Comparison of ENCODE assay signal across 8 cellular contexts in genomic region chr4:9765091-9765490, GRCh38. TPM values are rescaled to one million over a fixed set of nuclear protein-coding genes. Genes with fewer than 3 reads are reported as not detected.
A peak's percentile ranks its signal among the peaks of the same experiment; 100 is the strongest.
DNase-seq lines count a peak whose midpoint lies in the region; ATAC-seq and TF ChIP-seq lines count a peak whose summit lies in the region.

No MANE protein-coding gene starts in this region.

- peaks cover 8% of the 10 kb centered on the region for H3K27me3 Mint-ChIP-seq in HFFc6 (ENCODE audit: insufficient read depth)
- peaks cover 14 to 26% of the 10 kb centered on the region in 2 donors for H3K27me3 Mint-ChIP-seq in natural killer cell treated with Interleukin-12 subunit alpha and Interleukin-12 subunit beta and Interleukin-15 and Interleukin-18, amount 100 ng/mL, for 72 hours

- no peaks in the 10 kb centered on the region for H3K79me2 ChIP-seq in DOHH2 (ENCODE audit: control insufficient read depth, low read length)
- no peaks in the 10 kb centered on the region for H3K79me2 ChIP-seq in mesendoderm (ENCODE audit: control insufficient read depth, insufficient read depth, low read length)

- DNase-seq in HFFc6 (no peak), body of pancreas (peak in 2 of 4 donors; percentile 13 to 18), mesendoderm (peak; percentile 49), NCI-H1436 (lab: John Stamatoyannopoulos, UW) (no peak)
- DNase-seq in activated CD4-positive, CD25-positive, alpha-beta regulatory T cell (lab: John Stamatoyannopoulos, UW) = no peak
- DNase-seq in natural killer cell treated with Interleukin-12 subunit alpha and Interleukin-12 subunit beta and Interleukin-15 and Interleukin-18, amount 100 ng/mL, for 72 hours (ENCODE audit: low spot score) = no peak

- H4K5ac ChIP-seq in mesendoderm (ENCODE audit: low read length) = no peak overlapping the region

- H3K9ac ChIP-seq in mesendoderm (ENCODE audit: low read length) = no peak overlapping the region

- H4K8ac ChIP-seq in mesendoderm (ENCODE audit: low read depth, low read length) = no peak overlapping the region

- H2BK120ac ChIP-seq in mesendoderm (ENCODE audit: low read depth, low read length) = no peak overlapping the region

- H3K9me3 Mint-ChIP-seq in HFFc6 = peaks cover 20% of the 10 kb centered on the region; the same call in 1 of the 2 replicates
- no peaks in the 10 kb centered on the region for H3K9me3 Mint-ChIP-seq in natural killer cell treated with Interleukin-12 subunit alpha and Interleukin-12 subunit beta and Interleukin-15 and Interleukin-18, amount 100 ng/mL, for 72 hours

- H3K23ac ChIP-seq in mesendoderm (ENCODE audit: low read length) = no peak overlapping the region

- no peaks in the 10 kb centered on the region for H3K36me3 Mint-ChIP-seq in HFFc6 (ENCODE audit: low read depth)
- H3K36me3 Mint-ChIP-seq in natural killer cell treated with Interleukin-12 subunit alpha and Interleukin-12 subunit beta and Interleukin-15 and Interleukin-18, amount 100 ng/mL, for 72 hours = no peaks in the 10 kb centered on the region

- H3K79me1 ChIP-seq in mesendoderm (ENCODE audit: low read length) = no peaks in the 10 kb centered on the region

- TF ChIP-seq CTCF in DOHH2 (IDR thresholded peaks at IDR 0.05; ENCODE audit: low read depth, low read length, poor library complexity, severe bottlenecking) (peak; percentile 57), HFFc6 (IDR thresholded peaks at IDR 0.05) (peak; percentile 49), body of pancreas (IDR thresholded peaks at IDR 0.05) (peak in 6 of 7 experiments; percentile 9 to 31 (median 18))

- H3K27me3 ChIP-seq in DOHH2 (ENCODE audit: control insufficient read depth, low read length) (0 out of 2 replicates have a peak, but pooled peaks cover 1% of the 10 kb centered on the region), body of pancreas (no peaks in the 10 kb centered on the region), mesendoderm (ENCODE audit: insufficient read depth, low read length, poor library complexity) (no peaks in the 10 kb centered on the region)

- H3K27ac Mint-ChIP-seq in HFFc6 = no peak overlapping the region
- H3K27ac Mint-ChIP-seq in natural killer cell treated with Interleukin-12 subunit alpha and Interleukin-12 subunit beta and Interleukin-15 and Interleukin-18, amount 100 ng/mL, for 72 hours = no peak overlapping the region

- H3K4me1 ChIP-seq in DOHH2 (ENCODE audit: control insufficient read depth, low read length) = peaks cover 3% of the 10 kb centered on the region
- no peaks in the 10 kb centered on the region for H3K4me1 ChIP-seq in body of pancreas
- H3K4me1 ChIP-seq in mesendoderm (ENCODE audit: control insufficient read depth, low read depth, low read length) = no peaks in the 10 kb centered on the region

- H3K18ac ChIP-seq in mesendoderm (ENCODE audit: low read length) = no peak overlapping the region

- no peak overlapping the region for H2BK5ac ChIP-seq in mesendoderm (ENCODE audit: low read length)

- intact Hi-C loops in body of pancreas (cut with DNase I) = no loop called here

- 23 to 25% methylated on average over 9 of the region's 9 CpGs for WGBS in body of pancreas, 2 donors
- WGBS in mesendoderm (ENCODE audit: extremely low coverage, insufficient coverage, low lambda C conversion rate) = no CpG with 5 or more reads among the region's 9 CpGs

- no peak overlapping the region for H3K4ac ChIP-seq in mesendoderm (ENCODE audit: low read depth, low read length)

- H3K9me3 ChIP-seq in DOHH2 (ENCODE audit: control insufficient read depth, insufficient read depth, low read length) (no peaks in the 10 kb centered on the region), body of pancreas (no peaks in the 10 kb centered on the region)

- no peaks in the 10 kb centered on the region for H3K9me2 ChIP-seq in DOHH2 (replicated peaks; ENCODE audit: control insufficient read depth, low read length)

- H4K20me1 ChIP-seq in DOHH2 (ENCODE audit: control insufficient read depth, insufficient read depth, low read depth, low read length) = no peaks in the 10 kb centered on the region

- ATAC-seq in body of pancreas = no peak
- no peak for ATAC-seq in natural killer cell treated with Interleukin-12 subunit alpha and Interleukin-12 subunit beta and Interleukin-15 and Interleukin-18, amount 100 ng/mL, for 72 hours
- no peak for ATAC-seq in HG02884 (IDR thresholded peaks at IDR 0.05; ENCODE audit: unreplicated experiment)

- H2BK15ac ChIP-seq in mesendoderm (replicated peaks; ENCODE audit: low read depth) = no peak overlapping the region

- TF ChIP-seq POLR2A in body of pancreas (IDR thresholded peaks at IDR 0.05) = no peak

- H2AK5ac ChIP-seq in mesendoderm (ENCODE audit: low read length) = no peak overlapping the region

- H3K4me3 ChIP-seq in DOHH2 (ENCODE audit: low read length) (no peak overlapping the region), body of pancreas (no peak overlapping the region), mesendoderm (ENCODE audit: low read length) (no peak overlapping the region)

- no peak overlapping the region for H3K4me2 ChIP-seq in DOHH2 (ENCODE audit: low read length)
- H3K4me2 ChIP-seq in mesendoderm (ENCODE audit: low read length) = no peak overlapping the region

- no peak overlapping the region for H3K4me3 Mint-ChIP-seq in HFFc6
- no peak overlapping the region for H3K4me3 Mint-ChIP-seq in natural killer cell treated with Interleukin-12 subunit alpha and Interleukin-12 subunit beta and Interleukin-15 and Interleukin-18, amount 100 ng/mL, for 72 hours

- no peaks in the 10 kb centered on the region for H3K4me1 Mint-ChIP-seq in HFFc6 (ENCODE audit: low read depth)
- no peaks in the 10 kb centered on the region for H3K4me1 Mint-ChIP-seq in natural killer cell treated with Interleukin-12 subunit alpha and Interleukin-12 subunit beta and Interleukin-15 and Interleukin-18, amount 100 ng/mL, for 72 hours (ENCODE audit: low read depth in 2 of 2)

- H3K27ac ChIP-seq in DOHH2 (ENCODE audit: low read depth, low read length) (no peak overlapping the region), body of pancreas (no peak overlapping the region), mesendoderm (ENCODE audit: low read depth, low read length) (no peak overlapping the region)

- H3K56ac ChIP-seq in mesendoderm (ENCODE audit: low read length) = no peak overlapping the region

- H3K36me3 ChIP-seq in DOHH2 (ENCODE audit: control insufficient read depth, low read length) (no peaks in the 10 kb centered on the region), body of pancreas (replicated peaks in 1 of 2; ENCODE audit: insufficient read depth in 1 of 2, low read depth in 2 of 2) (no peaks in the 10 kb centered on the region), mesendoderm (ENCODE audit: control insufficient read depth, insufficient read depth, low read length) (no peaks in the 10 kb centered on the region)

- H3F3A ChIP-seq in DOHH2 (ENCODE audit: control insufficient read depth, insufficient read depth) = no peaks in the 10 kb centered on the region

RNA-seq across cellular contexts. Expression of gene DRD5, which starts 16.3 kb away (rescaled TPM):
- not detected for total RNA-seq in HFFc6 (2021; fragmentation: NEBNext Ultra II Directional; extraction: Animal tissue kit (Norgen Biotek cat#: 25700))
- total RNA-seq in body of pancreas = not detected
- polyA plus RNA-seq in mesendoderm (2013, experiment 1 of 2) = 0.25 TPM
- polyA plus RNA-seq in mesendoderm (2013, experiment 2 of 2) = 0.18 TPM
- not detected for total RNA-seq in natural killer cell treated with Interleukin-12 subunit alpha and Interleukin-12 subunit beta and Interleukin-15 and Interleukin-18, amount 100 ng/mL, for 72 hours
